ENCODE assay signal across 9 cellular contexts in genomic region chr15:73996939-73997338, GRCh38. TPM values are rescaled to one million over a fixed set of nuclear protein-coding genes. Genes with fewer than 3 reads are reported as not detected.
DNase-seq lines count a peak whose midpoint lies in the region; ATAC-seq, FAIRE-seq and TF ChIP-seq lines count a peak whose summit lies in the region.
"Had no signal": no experiment of that assay in that cellular context is flagged by ENCODE, and none has a peak within 500 bp of the region (broad histone marks: within the 10 kb centered on the region; RNA-seq: fewer than 3 reads in every experiment).

No MANE protein-coding gene starts in this region.

- WGBS in small intestine, 3 donors, result 2 to 9% (median 3%) methylated on average over 5 of the region's 5 CpGs

- H3K27me3 ChIP-seq in foreskin keratinocyte (no peaks in the 10 kb centered on the region), small intestine (ENCODE audit: control insufficient read depth in 2 of 2, insufficient read depth in 2 of 2, low read length in 2 of 2) (no peaks in the 10 kb centered on the region)

- peaks cover 6 to 8% of the 10 kb centered on the region in 2 donors for H3K36me3 ChIP-seq in small intestine (ENCODE audit: control insufficient read depth in 2 of 2, insufficient read depth in 2 of 2, low read length in 2 of 2)

- H3K27ac ChIP-seq in foreskin keratinocyte (peak overlapping the region; percentile 94), small intestine (ENCODE audit: low read depth in 1 of 2, low read length in 1 of 2) (peak overlapping the region; percentile 42 to 70)

- in situ Hi-C loops in GM13976 (cut with MboI; ENCODE audit: low sequenced_read_pairs, unreplicated experiment), result no loop called here

- no peak for FAIRE-seq in small intestine (lab: Jason Lieb, UNC)

- POLR2A ChIA-PET in AG04449 (lab: Yijun Ruan, JAX), result no interaction called here

- peak overlapping the region; percentile 69 for H3K4me3 ChIP-seq in AG04449 (ENCODE audit: low read depth, low read length)
- H3K4me3 ChIP-seq in small intestine (ENCODE audit: low read depth in 1 of 2, low read length in 2 of 2), result peak overlapping the region in 1 of 2 donors; percentile 39

- peaks cover 11% of the 10 kb centered on the region for H3K4me1 ChIP-seq in foreskin keratinocyte
- H3K4me1 ChIP-seq in small intestine (ENCODE audit: control insufficient read depth in 2 of 2, insufficient read depth in 1 of 2, low read depth in 1 of 2, low read length in 1 of 2), result peaks cover 2 to 4% of the 10 kb centered on the region in 2 donors

- CTCF ChIA-PET in AG04449 (lab: Yijun Ruan, JAX), result interaction anchor here (0.7 to 10.0 kb wide), 6 partner anchors 8 to 49 kb away, joined by 3 to 126 read pairs (median 4); no protein-coding TSS in a partner anchor

- TF ChIP-seq CTCF in AG04449 (IDR thresholded peaks at IDR 0.05; ENCODE audit: insufficient read depth, low read length, missing control alignments) (no peak), GM13976 (IDR thresholded peaks at IDR 0.05; ENCODE audit: borderline replicate concordance, control extremely low read depth, extremely low read depth, insufficient read depth, missing control alignments) (no peak), foreskin keratinocyte (conservative IDR thresholded peaks at IDR 0.05) (no peak)

- ATAC-seq in foreskin keratinocyte, result peak; percentile 4
- ATAC-seq in HG03025 (IDR thresholded peaks at IDR 0.05; ENCODE audit: low FRiP score, unreplicated experiment), result no peak
- no peak for ATAC-seq in HG02642 (IDR thresholded peaks at IDR 0.05; ENCODE audit: poor library complexity, unreplicated experiment)
- ATAC-seq: HCT116 had no signal

- no peaks in the 10 kb centered on the region for H3K9me3 ChIP-seq in small intestine (ENCODE audit: control insufficient read depth, low read depth)

- DNase-seq in AG04449 (ENCODE audit: low read depth, low spot score) (no peak), GM13976 (ENCODE audit: low spot score) (peak; percentile 62), T-helper 22 cell (ENCODE audit: low read depth) (peak; percentile 9), foreskin keratinocyte (peak in 1 of 2 donors; percentile 72), small intestine (peak; percentile 83)
- no peak for DNase-seq in stimulated activated CD4-positive, alpha-beta T cell treated with anti-CD3 and anti-CD28 coated beads, Interleukin-2, amount 100 ng/mL, for 24 hours

RNA-seq across cellular contexts. Expression of gene PML, which starts 2.4 kb away (rescaled TPM):
- 81.5 and 92.6 TPM in 2 replicates for total RNA-seq in foreskin keratinocyte
- polyA plus RNA-seq in foreskin keratinocyte (88.0 and 91.4 TPM in 2 replicates), small intestine (10 to 100 TPM; 16.5 to 31.1 (median 28.3) TPM)

RNA-seq across cellular contexts. Expression of gene STOML1, which starts 4.8 kb away (rescaled TPM):
- 15.7 and 18.3 TPM in 2 replicates for total RNA-seq in foreskin keratinocyte
- polyA plus RNA-seq in foreskin keratinocyte (17.4 and 19.2 TPM in 2 replicates), small intestine (10 to 100 TPM in 1 of 3 donors, 1 to 10 TPM in 2; 7.8 to 22.1 (median 8.9) TPM)

Comparison
In these comparisons a context has a peak if more than half of its experiments do, and no peak if none do; other contexts are left out.
1. DNase-seq: peak in GM13976 (single experiment), T-helper 22 cell (single experiment) and small intestine (single experiment); none in AG04449 (single experiment) and stimulated activated CD4-positive, alpha-beta T cell treated with anti-CD3 and anti-CD28 coated beads, Interleukin-2, amount 100 ng/mL, for 24 hours (0 of 2).